Comparison of ENCODE assay signal across 20 cellular contexts in genomic region chr9:102124465-102124864, GRCh38.
"Had no signal": no experiment of that assay in that cellular context is flagged by ENCODE, and none has a peak within 500 bp of the region (broad histone marks: within the 10 kb centered on the region; RNA-seq: fewer than 3 reads in every experiment).

No MANE protein-coding gene starts in this region.

- H2AFZ ChIP-seq: parathyroid adenoma had no signal

- H3K27me3 Mint-ChIP-seq: activated CD4-positive, alpha-beta T cell treated with anti-CD3 and anti-CD28 coated beads for 36 hours had no signal

- H3K27ac Mint-ChIP-seq: activated CD4-positive, alpha-beta T cell treated with anti-CD3 and anti-CD28 coated beads for 36 hours; activated naive CD4-positive, alpha-beta T cell treated with anti-CD3 and anti-CD28 coated beads, Interleukin-2, amount 50 U/mL, for 72 hours; activated T-helper 1 cell treated with anti-CD3 and anti-CD28 coated beads, Interleukin-12 subunit alpha, Interleukin-12 subunit beta, Interleukin-2, Interleukin-4 antibody, amounts not matched to agents 30 ng/mL and 10 ng/mL and 1 ng/mL, durations not matched to agents 14 hours and 24 hours and 36 hours; immature natural killer cell; natural killer cell had no signal

- H3K9me3 ChIP-seq: gastrocnemius medialis, thyroid gland had no signal

- H3K4me1 ChIP-seq: adrenal gland, breast epithelium, gastrocnemius medialis, parathyroid adenoma, thyroid gland had no signal

- DNase-seq: activated CD4-positive, alpha-beta T cell treated with anti-CD3 and anti-CD28 coated beads for 36 hours; activated CD4-positive, alpha-beta T cell treated with anti-CD3 and anti-CD28 coated beads, Interleukin-2, amount 50 U/mL, for 48 hours; activated gamma-delta T cell treated with Interleukin-2 at 50 U/mL for 16 hours; cerebellar nuclear complex; cortex of kidney; gastrocnemius medialis; immature natural killer cell; kidney glomerular epithelial cell; natural killer cell; stimulated activated CD4-positive, alpha-beta T cell treated with anti-CD3 and anti-CD28 coated beads, Interleukin-12 subunit alpha, Interleukin-12 subunit beta, amount 100 ng/mL, for 4 hours; stimulated activated CD4-positive, alpha-beta T cell treated with anti-CD3 and anti-CD28 coated beads, Interleukin-1b, Interleukin-23, amount 100 ng/mL, for 48 hours; stimulated activated CD8-positive, alpha-beta memory T cell treated with anti-CD3 and anti-CD28 coated beads, Interleukin-4, amount 100 ng/mL, for 48 hours; stimulated activated naive CD4-positive, alpha-beta T cell; T1000; thyroid gland had no signal

- H3K36me3 Mint-ChIP-seq: immature natural killer cell had no signal

- H3K4me1 Mint-ChIP-seq: activated CD4-positive, alpha-beta T cell treated with anti-CD3 and anti-CD28 coated beads for 36 hours; immature natural killer cell; natural killer cell had no signal

- H3K27me3 ChIP-seq: adrenal gland, breast epithelium, gastrocnemius medialis, thyroid gland had no signal

- H3K4me3 ChIP-seq: adrenal gland, breast epithelium, gastrocnemius medialis, thyroid gland had no signal

- H3K9ac ChIP-seq: parathyroid adenoma had no signal

- H3K27ac ChIP-seq: adrenal gland, breast epithelium, gastrocnemius medialis, parathyroid adenoma, thyroid gland had no signal

- H3K36me3 ChIP-seq: adrenal gland, breast epithelium, gastrocnemius medialis, thyroid gland had no signal

- H3K79me2 ChIP-seq: parathyroid adenoma had no signal

- H3K4me3 Mint-ChIP-seq: activated CD4-positive, alpha-beta T cell treated with anti-CD3 and anti-CD28 coated beads for 36 hours; activated T-helper 1 cell treated with anti-CD3 and anti-CD28 coated beads, Interleukin-12 subunit alpha, Interleukin-12 subunit beta, Interleukin-2, Interleukin-4 antibody, amounts not matched to agents 30 ng/mL and 10 ng/mL and 1 ng/mL, durations not matched to agents 14 hours and 24 hours and 36 hours; immature natural killer cell; natural killer cell had no signal
